In the genomic region with DNA sequence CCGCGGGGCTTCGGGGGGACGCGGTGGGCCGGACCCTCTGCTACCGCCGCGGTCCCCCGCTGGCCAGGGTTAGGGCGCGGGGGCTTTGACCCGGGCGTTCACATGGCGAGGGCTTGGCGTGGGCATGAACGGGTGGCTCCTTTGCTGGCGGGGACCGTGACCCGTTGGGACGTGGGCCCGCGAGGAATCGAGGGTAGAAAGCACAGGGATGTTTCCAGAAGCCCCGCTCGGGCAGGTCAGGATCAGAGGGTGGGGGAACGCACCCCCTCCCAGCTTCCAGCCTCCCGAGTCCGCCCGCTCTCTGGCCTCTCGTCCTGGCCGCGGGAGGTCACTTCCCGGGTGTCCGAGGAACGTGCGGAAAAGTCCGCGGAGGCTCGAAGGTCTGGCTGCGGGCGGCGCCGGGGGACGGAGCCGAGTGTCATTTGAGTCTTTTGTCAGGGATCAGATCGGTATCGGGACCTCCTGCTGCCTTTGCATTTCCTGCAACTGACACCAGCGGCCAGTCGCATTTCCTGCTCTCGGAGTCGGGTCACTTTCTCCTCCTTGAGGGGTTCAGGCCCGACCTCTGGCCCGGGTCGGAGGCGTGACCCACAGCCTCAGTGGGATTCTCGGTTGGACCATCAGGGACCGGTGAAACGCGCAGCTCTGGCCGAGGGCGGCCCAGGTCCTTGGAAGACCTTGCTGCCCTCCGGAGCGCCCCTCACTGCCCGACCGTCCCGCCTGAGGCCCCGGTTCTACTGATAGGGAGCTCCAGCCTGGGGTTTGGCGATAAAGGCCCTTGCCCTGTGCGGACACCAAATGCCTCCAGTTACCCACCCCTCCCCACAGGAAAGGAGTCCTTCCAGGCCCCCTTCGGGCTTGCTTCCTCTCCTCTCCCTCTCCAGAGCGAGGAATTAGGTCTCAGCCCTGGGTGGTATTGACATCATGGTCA, we compare ENCODE assay signal across 9 cellular contexts.
A peak's percentile ranks its signal among the peaks of the same experiment; 100 is the strongest.
DNase-seq lines count a peak whose midpoint lies in the region; ATAC-seq lines count a peak whose summit lies in the region.
"Had no signal": no experiment of that assay in that cellular context is flagged by ENCODE, and none has a peak within 500 bp of the region (broad histone marks: within the 10 kb centered on the region; RNA-seq: fewer than 3 reads in every experiment).

No MANE protein-coding gene starts in this region.

- no peaks in the 10 kb centered on the region for H3K36me3 ChIP-seq in iPS-20b (ENCODE audit: insufficient read depth, low read depth, low read length)

- DNase-seq in T-helper 2 cell treated with Interferon-gamma antibody and Interleukin-4, amounts not matched to agents 5 μg/mL and 100 μg/mL, for 36 hours (ENCODE audit: low spot score) = peak; percentile 22
- DNase-seq in T-helper 2 cell (no peak), COR-L47 (lab: John Stamatoyannopoulos, UW) (no peak), substantia nigra (lab: John Stamatoyannopoulos, UW) (no peak)
- peak; percentile 61 for DNase-seq in activated CD8-positive, alpha-beta memory T cell treated with anti-CD3 and anti-CD28 coated beads, Interleukin-2, amount 50 U/mL, for 48 hours

- peak overlapping the region; percentile 61 for H3K4me3 Mint-ChIP-seq in T-helper 2 cell treated with Interferon-gamma antibody and Interleukin-4, amounts not matched to agents 5 μg/mL and 100 μg/mL, for 36 hours
- peak overlapping the region; percentile 66 for H3K4me3 Mint-ChIP-seq in stimulated activated naive CD8-positive, alpha-beta T cell treated with anti-CD3 and anti-CD28 coated beads, Interleukin-15, Interleukin-2, amounts not matched to agents 100 ng/mL and 50 ng/mL, for 24 hours

- peak overlapping the region; percentile 75 for H3K4me3 ChIP-seq in iPS-20b (ENCODE audit: low read length)

- no peaks in the 10 kb centered on the region for H3K9me3 Mint-ChIP-seq in T-helper 2 cell treated with Interferon-gamma antibody and Interleukin-4, amounts not matched to agents 5 μg/mL and 100 μg/mL, for 36 hours
- H3K9me3 Mint-ChIP-seq in stimulated activated naive CD8-positive, alpha-beta T cell treated with anti-CD3 and anti-CD28 coated beads, Interleukin-15, Interleukin-2, amounts not matched to agents 100 ng/mL and 50 ng/mL, for 24 hours = no peaks in the 10 kb centered on the region

- H3K4me1 ChIP-seq in iPS-20b (ENCODE audit: insufficient read depth, low read length) = peaks cover 25% of the 10 kb centered on the region

- H3K9ac ChIP-seq in iPS-20b (ENCODE audit: low read depth, low read length) = peak overlapping the region; percentile 47; the same call in 1 of the 2 replicates
- H3K9ac ChIP-seq: KMS-11 had no signal

- H3K9me3 ChIP-seq in iPS-20b (ENCODE audit: insufficient read depth, low read depth, low read length) = no peaks in the 10 kb centered on the region

- peaks cover 6% of the 10 kb centered on the region for H3K4me1 Mint-ChIP-seq in T-helper 2 cell treated with Interferon-gamma antibody and Interleukin-4, amounts not matched to agents 5 μg/mL and 100 μg/mL, for 36 hours (ENCODE audit: low read depth)
- peaks cover 16% of the 10 kb centered on the region for H3K4me1 Mint-ChIP-seq in stimulated activated naive CD8-positive, alpha-beta T cell treated with anti-CD3 and anti-CD28 coated beads, Interleukin-15, Interleukin-2, amounts not matched to agents 100 ng/mL and 50 ng/mL, for 24 hours (ENCODE audit: low read depth)

- H3K27me3 Mint-ChIP-seq in T-helper 2 cell treated with Interferon-gamma antibody and Interleukin-4, amounts not matched to agents 5 μg/mL and 100 μg/mL, for 36 hours (ENCODE audit: low read depth) = peaks cover 73% of the 10 kb centered on the region
- peaks cover 69% of the 10 kb centered on the region for H3K27me3 Mint-ChIP-seq in stimulated activated naive CD8-positive, alpha-beta T cell treated with anti-CD3 and anti-CD28 coated beads, Interleukin-15, Interleukin-2, amounts not matched to agents 100 ng/mL and 50 ng/mL, for 24 hours

- no peaks in the 10 kb centered on the region for H3K36me3 Mint-ChIP-seq in T-helper 2 cell treated with Interferon-gamma antibody and Interleukin-4, amounts not matched to agents 5 μg/mL and 100 μg/mL, for 36 hours (ENCODE audit: low read depth)
- H3K36me3 Mint-ChIP-seq in stimulated activated naive CD8-positive, alpha-beta T cell treated with anti-CD3 and anti-CD28 coated beads, Interleukin-15, Interleukin-2, amounts not matched to agents 100 ng/mL and 50 ng/mL, for 24 hours (ENCODE audit: low read depth) = no peaks in the 10 kb centered on the region

- H3K27me3 ChIP-seq in iPS-20b (ENCODE audit: insufficient read depth, low read length) = peaks cover 96% of the 10 kb centered on the region

- H3K27ac Mint-ChIP-seq in T-helper 2 cell treated with Interferon-gamma antibody and Interleukin-4, amounts not matched to agents 5 μg/mL and 100 μg/mL, for 36 hours = no peak overlapping the region
- no peak overlapping the region for H3K27ac Mint-ChIP-seq in stimulated activated naive CD8-positive, alpha-beta T cell treated with anti-CD3 and anti-CD28 coated beads, Interleukin-15, Interleukin-2, amounts not matched to agents 100 ng/mL and 50 ng/mL, for 24 hours

- ATAC-seq in GM18502 (IDR thresholded peaks at IDR 0.05; ENCODE audit: poor library complexity, unreplicated experiment) = no peak

- H3K27ac ChIP-seq in iPS-20b (ENCODE audit: low read length) (no peak overlapping the region), substantia nigra (ENCODE audit: low read depth, low read length, poor library complexity, severe bottlenecking) (no peak overlapping the region)
- H3K27ac ChIP-seq: KMS-11 had no signal

Comparison
In these comparisons a context has a peak if more than half of its experiments do, and no peak if none do; other contexts are left out.
1. DNase-seq: peak in T-helper 2 cell treated with Interferon-gamma antibody and Interleukin-4, amounts not matched to agents 5 μg/mL and 100 μg/mL, for 36 hours (single experiment) and activated CD8-positive, alpha-beta memory T cell treated with anti-CD3 and anti-CD28 coated beads, Interleukin-2, amount 50 U/mL, for 48 hours (single experiment); none in T-helper 2 cell (0 of 5), COR-L47 (single experiment) and substantia nigra (0 of 49).